In the genomic region with DNA sequence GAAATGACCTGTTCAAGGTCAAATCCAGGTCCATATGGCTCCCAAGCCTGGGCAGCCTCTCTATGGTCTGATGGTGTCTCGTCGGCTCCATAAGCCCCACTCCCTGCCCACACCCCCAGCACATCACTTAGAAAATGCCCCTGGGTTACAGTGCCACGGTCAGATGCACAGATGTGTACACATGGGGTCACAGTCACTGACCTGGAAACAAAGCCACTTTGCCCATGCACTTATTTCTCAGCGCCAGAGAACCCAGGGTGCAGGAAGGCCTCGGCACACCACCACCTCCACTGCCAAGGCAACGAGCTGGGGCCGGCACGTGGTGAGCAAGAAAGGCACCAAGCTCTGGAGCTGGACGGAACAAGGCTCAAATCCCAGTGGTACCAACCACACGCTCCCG, we compare ENCODE assay signal across 1 cellular context.
TF ChIP-seq lines count a peak whose summit lies in the region.

No MANE protein-coding gene starts in this region.

TF ChIP-seq in H1, 55 proteins besides CTCF, POLR2A, EP300 and RAD21:
- TF ChIP-seq MAFK (IDR thresholded peaks at IDR 0.05; ENCODE audit: low read depth, low read length) (no peak), SIX5 (IDR thresholded peaks at IDR 0.05; ENCODE audit: low read depth, low read length) (no peak), NANOG (IDR thresholded peaks at IDR 0.05; ENCODE audit: insufficient read depth, low read depth, low read length, poor library complexity, severe bottlenecking) (no peak), HDAC6 (IDR thresholded peaks at IDR 0.05; ENCODE audit: low read depth, low read length) (no peak), PHF8 (conservative IDR thresholded peaks at IDR 0.05; ENCODE audit: low read depth, low read length) (no peak), KDM5A (IDR thresholded peaks at IDR 0.05; ENCODE audit: low read length) (no peak)
- TF ChIP-seq, protein P1, sequence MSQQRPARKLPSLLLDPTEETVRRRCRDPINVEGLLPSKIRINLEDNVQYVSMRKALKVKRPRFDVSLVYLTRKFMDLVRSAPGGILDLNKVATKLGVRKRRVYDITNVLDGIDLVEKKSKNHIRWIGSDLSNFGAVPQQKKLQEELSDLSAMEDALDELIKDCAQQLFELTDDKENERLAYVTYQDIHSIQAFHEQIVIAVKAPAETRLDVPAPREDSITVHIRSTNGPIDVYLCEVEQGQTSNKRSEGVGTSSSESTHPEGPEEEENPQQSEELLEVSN (IDR thresholded peaks at IDR 0.05): no peak
- TF ChIP-seq, protein P2, sequence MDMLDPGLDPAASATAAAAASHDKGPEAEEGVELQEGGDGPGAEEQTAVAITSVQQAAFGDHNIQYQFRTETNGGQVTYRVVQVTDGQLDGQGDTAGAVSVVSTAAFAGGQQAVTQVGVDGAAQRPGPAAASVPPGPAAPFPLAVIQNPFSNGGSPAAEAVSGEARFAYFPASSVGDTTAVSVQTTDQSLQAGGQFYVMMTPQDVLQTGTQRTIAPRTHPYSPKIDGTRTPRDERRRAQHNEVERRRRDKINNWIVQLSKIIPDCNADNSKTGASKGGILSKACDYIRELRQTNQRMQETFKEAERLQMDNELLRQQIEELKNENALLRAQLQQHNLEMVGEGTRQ (IDR thresholded peaks at IDR 0.05; ENCODE audit: low read length): no peak
